24 cellular contexts compared by ENCODE assay signal in the genomic region with DNA sequence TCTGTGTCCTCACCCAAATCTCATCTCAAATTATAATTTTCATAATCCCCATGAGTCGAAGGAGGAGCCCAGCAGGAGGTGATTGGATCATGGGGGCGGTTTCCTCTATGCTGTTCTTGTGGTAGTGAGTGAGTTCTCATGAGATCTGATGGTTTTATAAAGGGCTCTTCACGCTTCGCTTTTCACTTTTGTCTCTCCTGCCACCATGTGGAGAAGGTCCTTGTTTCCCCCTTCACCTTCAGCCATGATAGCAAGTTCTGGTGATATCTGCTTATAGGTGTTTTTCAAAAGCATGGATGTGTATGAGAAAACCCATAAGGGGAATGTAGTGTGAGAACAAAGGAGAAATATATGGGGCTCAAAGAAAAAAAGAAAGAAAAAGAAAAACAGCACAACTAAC.
DNase-seq lines count a peak whose midpoint lies in the region; ATAC-seq and TF ChIP-seq lines count a peak whose summit lies in the region.
"Had no signal": no experiment of that assay in that cellular context is flagged by ENCODE, and none has a peak within 500 bp of the region (broad histone marks: within the 10 kb centered on the region; RNA-seq: fewer than 3 reads in every experiment).

No MANE protein-coding gene starts in this region.

- in situ Hi-C loops in KBM-7 (cut with MboI; ENCODE audit: low pct_unique_long_range_greater_than_20kb, low sequenced_read_pairs) (no loop called here), SK-MEL-5 (cut with HindIII; ENCODE audit: low pct_unique_long_range_greater_than_20kb, low sequenced_read_pairs) (no loop called here)

- no peak for TF ChIP-seq CTCF in mucosa of descending colon (IDR thresholded peaks at IDR 0.05)

- intact Hi-C loops in mucosa of descending colon (cut with DNase I, micrococcal nuclease) = no loop called here

- no peaks in the 10 kb centered on the region for H3K36me3 ChIP-seq in mucosa of descending colon (ENCODE audit: low read depth)
- H3K36me3 ChIP-seq: BLaER1, prostate gland had no signal

- no peaks in the 10 kb centered on the region for H3K4me1 ChIP-seq in mucosa of descending colon (ENCODE audit: low read depth)
- H3K4me1 ChIP-seq: BLaER1, prostate gland had no signal

- H3K9me3 ChIP-seq in mucosa of descending colon = no peaks in the 10 kb centered on the region
- H3K9me3 ChIP-seq: BLaER1, prostate gland had no signal

- ATAC-seq in mucosa of descending colon (no peak), GM19463 (IDR thresholded peaks at IDR 0.05; ENCODE audit: unreplicated experiment) (no peak)
- ATAC-seq: activated T-helper 17 cell treated with anti-CD3 and anti-CD28 coated beads, Interleukin-2, amount 50 U/mL, for 72 hours; left ventricle myocardium superior had no signal

- no peak overlapping the region for H3K4me3 ChIP-seq in mucosa of descending colon
- H3K4me3 ChIP-seq: BLaER1, hepatocyte, prostate gland had no signal

- DNase-seq in NCI-H748 (lab: John Stamatoyannopoulos, UW; ENCODE audit: unreplicated experiment) (peak; percentile 10), NCI-H748 treated with DMSO at 0.1 percent for 48 hours (lab: John Stamatoyannopoulos, UW) (no peak), KBM-7 (peak; percentile 41), SK-MEL-5 (ENCODE audit: low read depth, low spot score) (peak; percentile 61), myocyte (ENCODE audit: low read depth) (peak; percentile 6), mucosa of descending colon (no peak)
- no peak for DNase-seq in activated effector memory CD4-positive, alpha-beta T cell treated with Interleukin-2 at 50 U/mL for 16 hours
- DNase-seq: activated CD4-positive, alpha-beta T cell treated with anti-CD3 and anti-CD28 coated beads for 4 hours; activated naive CD8-positive, alpha-beta T cell treated with anti-CD3 and anti-CD28 coated beads for 36 hours; Calu3; cerebellar nuclear complex; foreskin fibroblast; HCEC 1CT; Kasumi-1; left ventricle myocardium superior; NCI-H1105; NCI-H2081; NCI-H510A; SIG-M5 had no signal

Comparison
In these comparisons a context has a peak if more than half of its experiments do, and no peak if none do; other contexts are left out.
1. DNase-seq: peak in NCI-H748 (single experiment), KBM-7 (single experiment), SK-MEL-5 (single experiment) and myocyte (single experiment); none in NCI-H748 treated with DMSO at 0.1 percent for 48 hours (single experiment), mucosa of descending colon (0 of 3) and activated effector memory CD4-positive, alpha-beta T cell treated with Interleukin-2 at 50 U/mL for 16 hours (single experiment).